In genomic region chr11:8802263-8802662, GRCh38 we compare ENCODE assay signal across 16 cellular contexts.
"Had no signal": no experiment of that assay in that cellular context is flagged by ENCODE, and none has a peak within 500 bp of the region (broad histone marks: within the 10 kb centered on the region; RNA-seq: fewer than 3 reads in every experiment).

No MANE protein-coding gene starts in this region.

- H3K36me3 ChIP-seq: ascending aorta, colonic mucosa, ovary, thyroid gland, vagina had no signal

- H3K9me3 Mint-ChIP-seq: activated T-cell treated with anti-CD3 and anti-CD28 coated beads, Interleukin-2, amount 50 U/mL, for 72 hours; central memory CD8-positive, alpha-beta T cell; memory B cell; stimulated activated naive B cell treated with anti-CD40 and anti-IgM and Interleukin-4, amounts not matched to agents 10 μg/mL and 1 μg/mL and 100 μg/mL, for 72 hours had no signal

- H3K4me1 Mint-ChIP-seq: central memory CD8-positive, alpha-beta T cell; memory B cell had no signal

- ATAC-seq: activated T-cell treated with anti-CD3 and anti-CD28 coated beads, Interleukin-2, amount 50 U/mL, for 72 hours; left cardiac atrium; psoas muscle; right cardiac atrium; stimulated activated naive B cell treated with anti-CD40 and anti-IgM and Interleukin-4, amounts not matched to agents 10 μg/mL and 1 μg/mL and 100 μg/mL, for 72 hours had no signal

- H3K4me3 Mint-ChIP-seq: activated T-cell treated with anti-CD3 and anti-CD28 coated beads, Interleukin-2, amount 50 U/mL, for 72 hours; central memory CD8-positive, alpha-beta T cell; memory B cell; stimulated activated naive B cell treated with anti-CD40 and anti-IgM and Interleukin-4, amounts not matched to agents 10 μg/mL and 1 μg/mL and 100 μg/mL, for 72 hours had no signal

- DNase-seq: activated CD4-positive, alpha-beta T cell treated with anti-CD3 and anti-CD28 coated beads, Interleukin-2, amount 50 U/mL, for 4 hours; activated effector memory CD4-positive, alpha-beta T cell treated with anti-CD3 and anti-CD28 coated beads, Interleukin-2, amount 50 U/mL, for 16 hours; activated naive CD4-positive, alpha-beta T cell treated with anti-CD3 and anti-CD28 coated beads, Interleukin-2, amount 50 U/mL, for 16 hours; activated T-cell treated with anti-CD3 and anti-CD28 coated beads, Interleukin-2, amount 50 U/mL, for 72 hours; colonic mucosa; left cardiac atrium; ovary; psoas muscle; right cardiac atrium; stimulated activated naive B cell treated with anti-CD40 and anti-IgM and Interleukin-4, amounts not matched to agents 10 μg/mL and 1 μg/mL and 100 μg/mL, for 72 hours; thyroid gland had no signal

- H3K27me3 ChIP-seq: ascending aorta, colonic mucosa, hepatocyte, ovary, thyroid gland, vagina had no signal

- H3K27ac Mint-ChIP-seq: activated T-cell treated with anti-CD3 and anti-CD28 coated beads, Interleukin-2, amount 50 U/mL, for 72 hours; memory B cell; stimulated activated naive B cell treated with anti-CD40 and anti-IgM and Interleukin-4, amounts not matched to agents 10 μg/mL and 1 μg/mL and 100 μg/mL, for 72 hours had no signal

- H3K9me3 ChIP-seq: ascending aorta, colonic mucosa, ovary, psoas muscle, thyroid gland, vagina had no signal

- H3K36me3 Mint-ChIP-seq: memory B cell; stimulated activated naive B cell treated with anti-CD40 and anti-IgM and Interleukin-4, amounts not matched to agents 10 μg/mL and 1 μg/mL and 100 μg/mL, for 72 hours had no signal

- H3K4me3 ChIP-seq: ascending aorta, colonic mucosa, hepatocyte, ovary, psoas muscle, thyroid gland, vagina had no signal

- H3K27ac ChIP-seq: ascending aorta, colonic mucosa, hepatocyte, ovary, psoas muscle, vagina had no signal
